ENCODE assay signal across 7 cellular contexts in genomic region chr7:126882730-126883129, GRCh38.
DNase-seq lines count a peak whose midpoint lies in the region; ATAC-seq and TF ChIP-seq lines count a peak whose summit lies in the region.
"Not testable (repeated sequence)": the region's sequence is repeated elsewhere in the genome, so short reads cannot be mapped to it uniquely, and the experiment has no call there.

No MANE protein-coding gene starts in this region.

- H3K4me1 Mint-ChIP-seq in MCF 10A (ENCODE audit: insufficient read depth, unreplicated experiment), result not testable (repeated sequence)

- H3K4me1 ChIP-seq in HEK293 (ENCODE audit: control insufficient read depth, insufficient read depth, low read length); RWPE2 (ENCODE audit: insufficient read depth, poor library complexity, severe bottlenecking): not testable (repeated sequence)

- intact Hi-C loops in MCF 10A (cut with micrococcal nuclease), result not testable (repeated sequence)

- not testable (repeated sequence) for H3K9me3 Mint-ChIP-seq in MCF 10A (ENCODE audit: unreplicated experiment)

- H3K4me3 ChIP-seq in HEK293 (ENCODE audit: low read depth, low read length); RWPE2 (ENCODE audit: severe bottlenecking): not testable (repeated sequence)

- peak overlapping the region; percentile 75 for H3K27ac ChIP-seq in 22Rv1
- H3K27ac ChIP-seq in HEK293 (ENCODE audit: extremely low read depth, low read depth, low read length); RWPE2 (ENCODE audit: poor library complexity, severe bottlenecking): not testable (repeated sequence)

- TF ChIP-seq CTCF in 22Rv1 (IDR thresholded peaks at IDR 0.05); HEK293 (tag by site-specific recombination; IDR thresholded peaks at IDR 0.05); RWPE2 (IDR thresholded peaks at IDR 0.05; ENCODE audit: poor library complexity, severe bottlenecking); MCF 10A (IDR thresholded peaks at IDR 0.05; ENCODE audit: unreplicated experiment): not testable (repeated sequence)

- BruUV-seq in MCF 10A (replicated peaks; lab: Mats Ljungman, UMichigan), result not testable (repeated sequence)

- H3K4me3 Mint-ChIP-seq in MCF 10A (ENCODE audit: unreplicated experiment), result not testable (repeated sequence)

- POLR2A ChIA-PET in HEK293 (lab: Yijun Ruan, JAX); MCF 10A (lab: Yijun Ruan, JAX): not testable (repeated sequence)

- CTCF ChIA-PET in HEK293 (lab: Yijun Ruan, JAX), result not testable (repeated sequence)
- CTCF ChIA-PET in MCF 10A (lab: Yijun Ruan, JAX), result interaction anchor here (0.7 kb wide), 1 partner anchor 209 kb away, joined by 3 read pairs; no protein-coding TSS in a partner anchor

- H3K36me3 ChIP-seq in HEK293 (ENCODE audit: control insufficient read depth in 2 of 2, insufficient read depth in 1 of 2, low read length in 2 of 2); RWPE2 (ENCODE audit: low read depth): not testable (repeated sequence)

- peak; percentile 54 for ATAC-seq in RWPE2 (ENCODE audit: low read depth)

- not testable (repeated sequence) for H3K27ac Mint-ChIP-seq in MCF 10A (ENCODE audit: low read depth, unreplicated experiment)

- H3K27me3 Mint-ChIP-seq in MCF 10A (ENCODE audit: insufficient read depth, unreplicated experiment), result peaks cover 15% of the 10 kb centered on the region

- DNase-seq in NCI-H146 (lab: John Stamatoyannopoulos, UW) (peak; percentile 21), NCI-H69 (lab: John Stamatoyannopoulos, UW) (peak; percentile 82), MCF 10A (ENCODE audit: unreplicated experiment) (peak; percentile 26), foreskin melanocyte (peak; percentile 14)
- not testable (repeated sequence) for DNase-seq in RWPE2 (ENCODE audit: low spot score)

- not testable (repeated sequence) for H3K27me3 ChIP-seq in RWPE2 (ENCODE audit: insufficient read depth, poor library complexity, severe bottlenecking)

- H3K36me3 Mint-ChIP-seq in MCF 10A (ENCODE audit: insufficient read depth, unreplicated experiment), result not testable (repeated sequence)

- H3K9me3 ChIP-seq in HEK293 (ENCODE audit: control insufficient read depth, insufficient read depth, low read depth, low read length); RWPE2 (ENCODE audit: severe bottlenecking): not testable (repeated sequence)

TF ChIP-seq in HEK293, 187 proteins besides CTCF, POLR2A, EP300 and RAD21:
- peak; percentile 44; the same call in 1 of the 2 replicates for TF ChIP-seq HIC1 (tag by site-specific recombination; IDR thresholded peaks at IDR 0.05)
